In the genomic region with DNA sequence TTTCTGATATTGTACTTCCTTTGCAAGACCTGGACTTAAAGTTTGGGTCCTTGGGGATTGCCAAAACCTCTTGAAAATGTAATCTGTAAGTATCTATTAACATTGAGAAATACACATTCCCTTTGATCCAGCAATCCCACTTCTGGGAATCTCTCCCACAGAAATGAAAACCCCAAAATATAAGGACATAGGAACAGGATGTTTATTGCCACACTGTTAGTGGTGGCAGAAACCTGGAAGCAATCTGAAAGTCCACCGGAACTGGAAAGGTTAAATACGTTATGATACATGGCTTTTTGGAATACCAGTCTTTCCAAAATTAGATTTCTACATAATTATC, we compare ENCODE assay signal across 15 cellular contexts.
DNase-seq lines count a peak whose midpoint lies in the region; ATAC-seq and TF ChIP-seq lines count a peak whose summit lies in the region.
"Had no signal": no experiment of that assay in that cellular context is flagged by ENCODE, and none has a peak within 500 bp of the region (broad histone marks: within the 10 kb centered on the region; RNA-seq: fewer than 3 reads in every experiment).

No MANE protein-coding gene starts in this region.

- peak overlapping the region; percentile 8 for H3K4me2 ChIP-seq in GM23248 (ENCODE audit: unreplicated experiment)
- H3K4me2 ChIP-seq: GM23338 had no signal

- no peaks in the 10 kb centered on the region for H4K20me1 ChIP-seq in GM23248 (ENCODE audit: insufficient read depth)

- no peaks in the 10 kb centered on the region for H3K9me2 ChIP-seq in GM23248 (ENCODE audit: insufficient read depth)

- peaks cover 22% of the 10 kb centered on the region for H3K4me1 ChIP-seq in GM23248 (ENCODE audit: insufficient read depth)

- H3K79me2 ChIP-seq in GM23248 (ENCODE audit: insufficient read depth), result no peaks in the 10 kb centered on the region

- H3K27ac Mint-ChIP-seq in nephron, result peak overlapping the region in 2 of 3 experiments; percentile 19 to 24
- no peak overlapping the region for H3K27ac Mint-ChIP-seq in naive thymus-derived CD8-positive, alpha-beta T cell
- H3K27ac Mint-ChIP-seq: CD14-positive monocyte; CD8-positive, alpha-beta T cell; GM23338 had no signal

- DNase-seq in AG09319 (ENCODE audit: extremely low read depth, low read depth) (peak; percentile 49), GM23248 (no peak), fibroblast of mammary gland (ENCODE audit: low read depth) (peak; percentile 35), mucosa of gallbladder (ENCODE audit: low spot score) (no peak), iPS-NIHi11 (ENCODE audit: low spot score) (no peak)
- no peak for DNase-seq in naive thymus-derived CD8-positive, alpha-beta T cell
- DNase-seq: ACHN; CD8-positive, alpha-beta T cell; DND-41; H7; KBM-7 had no signal

- no peak overlapping the region for H3K4me3 Mint-ChIP-seq in nephron
- H3K4me3 Mint-ChIP-seq in naive thymus-derived CD8-positive, alpha-beta T cell, result no peak overlapping the region
- H3K4me3 Mint-ChIP-seq: CD14-positive monocyte; CD8-positive, alpha-beta T cell; GM23338 had no signal

- no peaks in the 10 kb centered on the region for H3K36me3 ChIP-seq in GM23248 (ENCODE audit: low read depth)

- no peaks in the 10 kb centered on the region for H3K27me3 Mint-ChIP-seq in nephron (ENCODE audit: low read depth)
- H3K27me3 Mint-ChIP-seq in naive thymus-derived CD8-positive, alpha-beta T cell, result no peaks in the 10 kb centered on the region

- POLR2A ChIA-PET in naive thymus-derived CD8-positive, alpha-beta T cell (lab: Charles Lee), result no interaction called here

- H3K36me3 Mint-ChIP-seq in nephron (ENCODE audit: low read depth), result no peaks in the 10 kb centered on the region
- H3K36me3 Mint-ChIP-seq in naive thymus-derived CD8-positive, alpha-beta T cell, result peaks cover 0 to 27% (median 8%) of the 10 kb centered on the region in 3 donors
- H3K36me3 Mint-ChIP-seq: CD14-positive monocyte had no signal

- no peak overlapping the region for H3K9ac ChIP-seq in GM23248

- no peaks in the 10 kb centered on the region for H3K9me3 ChIP-seq in GM23248 (ENCODE audit: low read depth)

- 0 out of 2 replicates have a peak overlapping the region, but pooled peaks have one; percentile 33 for H2AFZ ChIP-seq in GM23248
- H2AFZ ChIP-seq: GM23338 had no signal

- no peak for TF ChIP-seq CTCF in AG09319 (IDR thresholded peaks at IDR 0.05; ENCODE audit: low read depth, low read length)
- TF ChIP-seq CTCF in fibroblast of mammary gland (conservative IDR thresholded peaks at IDR 0.05; ENCODE audit: control insufficient read depth, insufficient read depth, low read depth, low read length), result no peak
- TF ChIP-seq CTCF in nephron (IDR thresholded peaks at IDR 0.05; ENCODE audit: unreplicated experiment in 3 of 3), result no peak

- no peak for ATAC-seq in naive thymus-derived CD8-positive, alpha-beta T cell
- ATAC-seq: CD8-positive, alpha-beta T cell; GM12878; GM23338 had no signal

- H3K9me3 Mint-ChIP-seq in nephron, result no peaks in the 10 kb centered on the region
- H3K9me3 Mint-ChIP-seq in naive thymus-derived CD8-positive, alpha-beta T cell, result no peaks in the 10 kb centered on the region
- H3K9me3 Mint-ChIP-seq: CD8-positive, alpha-beta T cell; GM23338 had no signal

- H3K4me1 Mint-ChIP-seq in nephron, result peaks cover 46% of the 10 kb centered on the region
- peaks cover 0 to 6% (median 0%) of the 10 kb centered on the region in 4 donors for H3K4me1 Mint-ChIP-seq in naive thymus-derived CD8-positive, alpha-beta T cell
- H3K4me1 Mint-ChIP-seq: CD14-positive monocyte had no signal

- H3K4me3 ChIP-seq in GM23248 (no peak overlapping the region), fibroblast of mammary gland (ENCODE audit: control insufficient read depth, low read depth, low read length) (no peak overlapping the region)
- H3K4me3 ChIP-seq: GM12878, GM23338 had no signal

- H3K27ac ChIP-seq in GM23248, result peak overlapping the region; percentile 29; the same call in 1 of the 2 replicates

- in situ Hi-C loops in GM23248 (cut with MboI), result no loop called here

- H3K27me3 ChIP-seq in GM23248 (replicated peaks; ENCODE audit: insufficient read depth), result no peaks in the 10 kb centered on the region

- H3F3A ChIP-seq in GM23248 (ENCODE audit: insufficient read depth), result peaks cover 25% of the 10 kb centered on the region

- WGBS in GM23248 (ENCODE audit: low coverage in 1 of 2, low lambda C conversion rate in 2 of 2, missing lambda C conversion rate in 2 of 2), 2 experiments, result 14 to 19% methylated on average over 2 of the region's 2 CpGs

Comparison
In these comparisons a context has a peak if more than half of its experiments do, and no peak if none do; other contexts are left out.
1. DNase-seq: peak in AG09319 (single experiment) and fibroblast of mammary gland (single experiment); none in GM23248 (single experiment), naive thymus-derived CD8-positive, alpha-beta T cell (0 of 10), mucosa of gallbladder (single experiment) and iPS-NIHi11 (single experiment).
2. H3K27ac Mint-ChIP-seq: peak in nephron (2 of 3); none in naive thymus-derived CD8-positive, alpha-beta T cell (0 of 10).